Comparison of ENCODE assay signal across 1 cellular context in the genomic region with DNA sequence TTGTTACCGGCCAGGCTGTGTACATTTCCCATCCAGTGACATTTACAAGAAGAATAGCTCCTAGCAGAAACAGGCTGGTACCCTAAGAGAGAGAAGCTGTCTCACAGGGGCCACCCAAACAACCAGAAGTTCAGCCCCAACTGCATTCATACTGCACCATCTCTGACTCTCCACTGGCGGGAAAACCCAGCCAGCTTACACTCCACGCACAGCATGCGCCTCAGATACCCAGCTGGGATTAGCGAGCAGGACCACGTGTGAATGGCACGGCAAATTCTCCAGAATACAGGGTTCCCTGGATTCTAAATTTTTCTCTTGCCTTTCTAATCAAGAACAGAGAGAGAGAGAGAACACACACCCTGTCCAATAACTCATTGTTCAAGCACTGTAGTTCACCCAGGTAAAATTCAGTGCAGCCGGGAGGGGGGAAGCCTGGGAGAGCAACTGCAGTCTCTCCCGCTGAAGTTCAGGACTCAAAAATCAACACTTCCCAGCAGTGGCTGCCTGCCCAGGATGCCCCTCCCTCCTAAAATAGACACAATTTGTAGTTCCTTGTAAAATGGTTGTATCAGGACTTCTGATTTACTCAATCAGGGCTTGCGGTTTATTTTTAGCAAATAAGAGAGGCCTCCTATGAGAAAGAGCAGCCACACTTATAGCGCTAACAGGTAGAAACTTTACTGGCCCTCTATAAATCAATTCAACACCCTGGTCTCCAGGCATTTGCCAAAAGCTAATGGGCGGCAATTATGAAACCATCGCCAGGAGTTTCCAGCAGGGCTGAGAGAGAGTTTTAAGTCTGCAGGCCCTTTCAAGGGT.
TF ChIP-seq lines count a peak whose summit lies in the region.

No MANE protein-coding gene starts in this region.

TF ChIP-seq in HepG2, 621 proteins besides CTCF, POLR2A, EP300 and RAD21:
- no peak for TF ChIP-seq ZNF160 (CRISPR knock-in tag; IDR thresholded peaks at IDR 0.05)
- TF ChIP-seq ZNF10 (CRISPR knock-in tag; IDR thresholded peaks at IDR 0.05; ENCODE audit: borderline replicate concordance, low read depth): no peak
- TF ChIP-seq, protein P1, sequence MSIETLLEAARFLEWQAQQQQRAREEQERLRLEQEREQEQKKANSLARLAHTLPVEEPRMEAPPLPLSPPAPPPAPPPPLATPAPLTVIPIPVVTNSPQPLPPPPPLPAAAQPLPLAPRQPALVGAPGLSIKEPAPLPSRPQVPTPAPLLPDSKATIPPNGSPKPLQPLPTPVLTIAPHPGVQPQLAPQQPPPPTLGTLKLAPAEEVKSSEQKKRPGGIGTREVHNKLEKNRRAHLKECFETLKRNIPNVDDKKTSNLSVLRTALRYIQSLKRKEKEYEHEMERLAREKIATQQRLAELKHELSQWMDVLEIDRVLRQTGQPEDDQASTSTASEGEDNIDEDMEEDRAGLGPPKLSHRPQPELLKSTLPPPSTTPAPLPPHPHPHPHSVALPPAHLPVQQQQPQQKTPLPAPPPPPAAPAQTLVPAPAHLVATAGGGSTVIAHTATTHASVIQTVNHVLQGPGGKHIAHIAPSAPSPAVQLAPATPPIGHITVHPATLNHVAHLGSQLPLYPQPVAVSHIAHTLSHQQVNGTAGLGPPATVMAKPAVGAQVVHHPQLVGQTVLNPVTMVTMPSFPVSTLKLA (IDR thresholded peaks at IDR 0.05): 0 out of 2 replicates have a peak, but pooled peaks have one; percentile 33
